1 cellular context compared by ENCODE assay signal in genomic region chr20:46406986-46407670, GRCh38.
TF ChIP-seq lines count a peak whose summit lies in the region.

No MANE protein-coding gene starts in this region.

TF ChIP-seq in HepG2, 621 proteins besides CTCF, POLR2A, EP300 and RAD21 (continued from another document and continues in another):
- TF ChIP-seq ZNF142 (CRISPR knock-in tag; IDR thresholded peaks at IDR 0.05) (no peak), CBFB (CRISPR knock-in tag; IDR thresholded peaks at IDR 0.05) (no peak), ZNF431 (CRISPR knock-in tag; IDR thresholded peaks at IDR 0.05; ENCODE audit: borderline replicate concordance, low read depth) (no peak), CBX2 (IDR thresholded peaks at IDR 0.05; ENCODE audit: low read depth, low read length) (no peak), CBX2 (CRISPR knock-in tag; IDR thresholded peaks at IDR 0.05; ENCODE audit: low read depth) (no peak), ZNF292 (CRISPR knock-in tag; IDR thresholded peaks at IDR 0.05; ENCODE audit: borderline replicate concordance, low read depth) (peak; percentile 49; the same call in 1 of the 2 replicates), ZNF761 (CRISPR knock-in tag; conservative IDR thresholded peaks at IDR 0.05) (peak; percentile 76; the same call in 1 of the 2 replicates), HIC2 (CRISPR knock-in tag; IDR thresholded peaks at IDR 0.05; ENCODE audit: low read depth) (peak; percentile 88), ZNF205 (CRISPR knock-in tag; IDR thresholded peaks at IDR 0.05) (no peak), BCLAF1 (IDR thresholded peaks at IDR 0.05) (no peak), IRF2 (CRISPR knock-in tag; IDR thresholded peaks at IDR 0.05) (0 out of 2 replicates have a peak, but pooled peaks have one; percentile 21), SKIL (CRISPR knock-in tag; IDR thresholded peaks at IDR 0.05; ENCODE audit: borderline replicate concordance) (no peak), SKI (IDR thresholded peaks at IDR 0.05; ENCODE audit: partially characterized antibody) (no peak), MNT (IDR thresholded peaks at IDR 0.05) (no peak), ZNF768 (CRISPR knock-in tag; IDR thresholded peaks at IDR 0.05) (peak; percentile 52; the same call in 1 of the 2 replicates), ZNF609 (CRISPR knock-in tag; IDR thresholded peaks at IDR 0.05; ENCODE audit: borderline replicate concordance) (0 out of 2 replicates have a peak, but pooled peaks have one; percentile 29), ATF7 (IDR thresholded peaks at IDR 0.05) (no peak), ATF7 (CRISPR knock-in tag; IDR thresholded peaks at IDR 0.05) (peak; percentile 53; the same call in 1 of the 2 replicates), FUBP1 (CRISPR knock-in tag; IDR thresholded peaks at IDR 0.05; ENCODE audit: borderline replicate concordance) (no peak), ZFP91 (CRISPR knock-in tag; IDR thresholded peaks at IDR 0.05; ENCODE audit: borderline replicate concordance) (peak; percentile 99), ZNF7 (CRISPR knock-in tag; IDR thresholded peaks at IDR 0.05) (no peak), ZSCAN31 (CRISPR knock-in tag; IDR thresholded peaks at IDR 0.05; ENCODE audit: low read depth) (no peak), HES4 (CRISPR knock-in tag; IDR thresholded peaks at IDR 0.05; ENCODE audit: borderline replicate concordance) (no peak), ZNF484 (CRISPR knock-in tag; IDR thresholded peaks at IDR 0.05; ENCODE audit: borderline replicate concordance, low read depth) (0 out of 2 replicates have a peak, but pooled peaks have one; percentile 54), TFAP4 (IDR thresholded peaks at IDR 0.05; ENCODE audit: borderline replicate concordance, low read depth) (peak; percentile 40; the same call in 1 of the 2 replicates), PHB2 (IDR thresholded peaks at IDR 0.05; ENCODE audit: partially characterized antibody) (no peak)
